In genomic region chr11:119101759-119102423, GRCh38 we compare ENCODE assay signal across 8 cellular contexts. TPM values are rescaled to one million over a fixed set of nuclear protein-coding genes. Genes with fewer than 3 reads are reported as not detected.
DNase-seq lines count a peak whose midpoint lies in the region; ATAC-seq, FAIRE-seq and TF ChIP-seq lines count a peak whose summit lies in the region.

TSS of gene DPAGT1 (minus strand) at chr11:119101853. CDS start at chr11:119101655, 198 bp downstream.

- 1% methylated on average over 32 of the region's 32 CpGs for WGBS in A549 (ENCODE audit: missing lambda C conversion rate)

- H3K36me3 ChIP-seq in WERI-Rb-1 (peaks cover 20% of the 10 kb centered on the region), bronchial epithelial cell (ENCODE audit: control insufficient read depth, insufficient read depth, low read length) (peaks cover 10% of the 10 kb centered on the region)

- H3K4me1 ChIP-seq in A549, result peaks cover 26% of the 10 kb centered on the region

- FAIRE-seq in A549 (lab: Jason Lieb, UNC) (no peak), bronchial epithelial cell (lab: Jason Lieb, UNC) (peak; percentile 73)

- no peak for TF ChIP-seq CTCF in A549 (IDR thresholded peaks at IDR 0.05)
- no peak for TF ChIP-seq CTCF in WERI-Rb-1 (IDR thresholded peaks at IDR 0.05; ENCODE audit: low read depth, low read length)
- TF ChIP-seq CTCF in bronchial epithelial cell (IDR thresholded peaks at IDR 0.05; ENCODE audit: insufficient read depth, low read length, severe bottlenecking), result no peak

- CTCF ChIA-PET in A549 (lab: Yijun Ruan, JAX), result interaction anchor here (0.6 to 1.9 kb wide), 14 partner anchors 11 to 236 kb away, joined by 3 to 11 read pairs (median 4); partner anchors contain the start of gene HINFP

- no peak for TF ChIP-seq RAD21 in A549 (conservative IDR thresholded peaks at IDR 0.05 in 1 of 2, IDR thresholded peaks at IDR 0.05 in 1 of 2)

- H3K4me2 ChIP-seq in A549, result peak within 1 kb of the TSS; percentile 99

- H3K4me3 ChIP-seq in A549 (peak within 1 kb of the TSS; percentile 78), WERI-Rb-1 (ENCODE audit: low read depth, low read length) (peak within 1 kb of the TSS; percentile 68), bronchial epithelial cell (ENCODE audit: low read depth, low read length) (peak within 1 kb of the TSS; percentile 71), skin epidermis (peak within 1 kb of the TSS; percentile 51 to 86 (median 70))

- ATAC-seq in A549, result peak; percentile 90 to 92
- peak; percentile 81 for ATAC-seq in GM18867 (IDR thresholded peaks at IDR 0.05; ENCODE audit: unreplicated experiment)
- peak; percentile 73 for ATAC-seq in HG03135 (IDR thresholded peaks at IDR 0.05; ENCODE audit: unreplicated experiment)

- peak within 1 kb of the TSS; percentile 90 to 98 for H3K27ac ChIP-seq in A549
- H3K27ac ChIP-seq in WERI-Rb-1, result peak within 1 kb of the TSS; percentile 98
- H3K27ac ChIP-seq in skin epidermis, result peak within 1 kb of the TSS; percentile 54 to 97 (median 91)

- POLR2A ChIA-PET in A549 (lab: Yijun Ruan, JAX), result interaction anchor here (0.6 to 2.0 kb wide), 7 partner anchors 10 to 67 kb away, joined by 3 to 27 read pairs (median 4); partner anchors contain the start of genes HINFP, HMBS and NLRX1

- TF ChIP-seq EP300 in A549 (IDR thresholded peaks at IDR 0.05), result no peak; a peak in 1 of 5 replicates

- H3K9me3 ChIP-seq in A549 (no peaks in the 10 kb centered on the region), WERI-Rb-1 (ENCODE audit: severe bottlenecking) (no peaks in the 10 kb centered on the region)

- peak; percentile 34; the same call in 1 of the 2 replicates for TF ChIP-seq POLR2A in A549 (IDR thresholded peaks at IDR 0.05; ENCODE audit: low read length)

- H3K27me3 ChIP-seq in WERI-Rb-1 (ENCODE audit: insufficient read depth, low read depth, severe bottlenecking) (no peaks in the 10 kb centered on the region), bronchial epithelial cell (ENCODE audit: control insufficient read depth, insufficient read depth, low read length) (no peaks in the 10 kb centered on the region)

- peak; percentile 74 to 98 for DNase-seq in A549 (ENCODE audit: low read depth in 1 of 2, low spot score in 1 of 2)
- peak; percentile 95 for DNase-seq in NCI-H2196 treated with DMSO at 0.1 percent for 48 hours (lab: John Stamatoyannopoulos, UW; ENCODE audit: unreplicated experiment)
- DNase-seq in WERI-Rb-1, result peak; percentile 94
- peak; percentile 96 for DNase-seq in bronchial epithelial cell (ENCODE audit: low read depth)
- DNase-seq in iPS-NIHi11 (ENCODE audit: low spot score), result peak; percentile 79

TF ChIP-seq in A549, 52 proteins besides CTCF, POLR2A, EP300 and RAD21:
- TF ChIP-seq NPAS2 (CRISPR knock-in tag; IDR thresholded peaks at IDR 0.05; ENCODE audit: borderline replicate concordance), result no peak
- TF ChIP-seq TP53 (CRISPR knock-in tag; IDR thresholded peaks at IDR 0.05), result no peak
- TF ChIP-seq USF2 (IDR thresholded peaks at IDR 0.05), result peak; percentile 89
- TF ChIP-seq HOXB5 (CRISPR knock-in tag; IDR thresholded peaks at IDR 0.05), result no peak
- no peak for TF ChIP-seq ESRRA (IDR thresholded peaks at IDR 0.05; ENCODE audit: borderline replicate concordance, low read length)
- TF ChIP-seq MAX (IDR thresholded peaks at IDR 0.05), result peak; percentile 98
- no peak for TF ChIP-seq KDM1A (IDR thresholded peaks at IDR 0.05; ENCODE audit: low read depth)
- TF ChIP-seq RFX5 (IDR thresholded peaks at IDR 0.05), result no peak
- no peak for TF ChIP-seq MAFK (IDR thresholded peaks at IDR 0.05; ENCODE audit: partially characterized antibody)
- no peak for TF ChIP-seq RNF2 (IDR thresholded peaks at IDR 0.05; ENCODE audit: borderline replicate concordance, low read depth)
- TF ChIP-seq CEBPB (IDR thresholded peaks at IDR 0.05), result no peak
- TF ChIP-seq HDAC2 (IDR thresholded peaks at IDR 0.05), result no peak
- 0 out of 2 replicates have a peak, but pooled peaks have one; percentile 31 for TF ChIP-seq KDM5A (IDR thresholded peaks at IDR 0.05)
- peak; percentile 39 to 56; a peak in 2 of 5 replicates for TF ChIP-seq JUN (IDR thresholded peaks at IDR 0.05)
- no peak for TF ChIP-seq HEYL (CRISPR knock-in tag; IDR thresholded peaks at IDR 0.05)
- no peak for TF ChIP-seq CHD2 (IDR thresholded peaks at IDR 0.05; ENCODE audit: low read length, partially characterized antibody)
- TF ChIP-seq MYC (IDR thresholded peaks at IDR 0.05; ENCODE audit: borderline replicate concordance, low read length), result peak; percentile 90
TF ChIP-seq in A549: peak in this region for 5.

RNA-seq across cellular contexts. Expression of gene DPAGT1, which starts in this region (rescaled TPM):
- polyA plus RNA-seq in A549 (2011; rRNA removed), result 81.4 and 86.9 TPM in 2 replicates
- 47.6 and 51.1 TPM in 2 replicates for polyA plus RNA-seq in A549 (2012; cell fraction: cytosol; rRNA removed)
- 128 and 131 TPM in 2 replicates for polyA plus RNA-seq in A549 (2012; cell fraction: nucleus; rRNA removed)
- 42.1 to 47.6 TPM (median 43.7 TPM) in 3 replicates for polyA plus RNA-seq in A549 (2017; fragmentation: RNase III; extraction: RNeasy Plus Mini Kit Qiagen cat#74134 plus additional on column Dnase treatment)
- 102 and 104 TPM in 2 replicates for polyA minus RNA-seq in A549 (2011; rRNA and poly(A)+ RNA removed)
- 9.5 and 12.1 TPM in 2 replicates for total RNA-seq in bronchial epithelial cell

Comparison
In these comparisons a context has a peak if more than half of its experiments do, and no peak if none do; other contexts are left out.
1. Peak in every context shown above with its lines: DNase-seq, ATAC-seq, H3K4me3 ChIP-seq and H3K27ac ChIP-seq.